ENCODE assay signal across 25 cellular contexts in genomic region chr13:61608138-61608537, GRCh38.
DNase-seq lines count a peak whose midpoint lies in the region; ATAC-seq and TF ChIP-seq lines count a peak whose summit lies in the region.
"Had no signal": no experiment of that assay in that cellular context is flagged by ENCODE, and none has a peak within 500 bp of the region (broad histone marks: within the 10 kb centered on the region; RNA-seq: fewer than 3 reads in every experiment).

No MANE protein-coding gene starts in this region.

- in situ Hi-C loops in HAP-1 (cut with MboI; ENCODE audit: low sequenced_read_pairs): no loop called here

- H3K4me3 ChIP-seq in HAP-1 (no peak overlapping the region), endodermal cell (ENCODE audit: low read length) (no peak overlapping the region), body of pancreas (no peak overlapping the region), BE2C (ENCODE audit: low read depth, low read length) (no peak overlapping the region)
- H3K4me3 ChIP-seq: A549 had no signal

- H3K27me3 ChIP-seq in HAP-1 (ENCODE audit: low read depth) (no peaks in the 10 kb centered on the region), endodermal cell (ENCODE audit: control insufficient read depth, insufficient read depth, low read length, poor library complexity, severe bottlenecking) (no peaks in the 10 kb centered on the region), body of pancreas (no peaks in the 10 kb centered on the region), BE2C (no peaks in the 10 kb centered on the region)

- TF ChIP-seq CTCF in endodermal cell (conservative IDR thresholded peaks at IDR 0.05) (no peak), body of pancreas (IDR thresholded peaks at IDR 0.05) (no peak), BE2C (IDR thresholded peaks at IDR 0.05; ENCODE audit: low read depth, low read length) (no peak)

- H3K27ac ChIP-seq in endodermal cell (ENCODE audit: low read depth, low read length): no peak overlapping the region
- H3K27ac ChIP-seq in body of pancreas: no peak overlapping the region
- H3K27ac ChIP-seq: A549, C4-2B, RWPE1 had no signal

- 73 to 80% methylated on average over 1 to 3 of the region's 3 CpGs for WGBS in endodermal cell (ENCODE audit: insufficient coverage in 1 of 2, insufficient read length in 1 of 2), 2 experiments
- WGBS in body of pancreas, 2 donors: 52 to 70% methylated on average over 3 of the region's 3 CpGs

- ATAC-seq in GM21381 (IDR thresholded peaks at IDR 0.05; ENCODE audit: unreplicated experiment) (no peak), body of pancreas (no peak)
- ATAC-seq: A549; CD8-positive, alpha-beta T cell; Panc1 had no signal

- H3K9me3 Mint-ChIP-seq in endodermal cell: peaks cover 10% of the 10 kb centered on the region
- H3K9me3 Mint-ChIP-seq in activated T-helper 1 cell treated with anti-CD3 and anti-CD28 coated beads, Interleukin-12 subunit alpha, Interleukin-12 subunit beta, Interleukin-2, Interleukin-4 antibody, amounts not matched to agents 30 ng/mL and 10 ng/mL and 1 ng/mL, durations not matched to agents 14 hours and 24 hours and 36 hours: peaks cover 25% of the 10 kb centered on the region

- H3K9me3 ChIP-seq in HAP-1: no peaks in the 10 kb centered on the region
- peaks cover 15% of the 10 kb centered on the region for H3K9me3 ChIP-seq in endodermal cell (ENCODE audit: control insufficient read depth, low read length)
- H3K9me3 ChIP-seq in body of pancreas: no peaks in the 10 kb centered on the region
- no peaks in the 10 kb centered on the region for H3K9me3 ChIP-seq in BE2C
- H3K9me3 ChIP-seq: A549, Caco-2 had no signal

- H3K36me3 ChIP-seq in HAP-1 (replicated peaks): no peaks in the 10 kb centered on the region
- H3K36me3 ChIP-seq in endodermal cell (ENCODE audit: control insufficient read depth, insufficient read depth, low read length): no peaks in the 10 kb centered on the region
- H3K36me3 ChIP-seq in body of pancreas (replicated peaks in 1 of 2; ENCODE audit: insufficient read depth in 1 of 2, low read depth in 2 of 2): no peaks in the 10 kb centered on the region
- H3K36me3 ChIP-seq in BE2C: no peaks in the 10 kb centered on the region

- no peak overlapping the region for H3K9ac ChIP-seq in endodermal cell (ENCODE audit: extremely low read depth, low read length, poor library complexity, severe bottlenecking)

- no peaks in the 10 kb centered on the region for H3K4me1 Mint-ChIP-seq in endodermal cell
- H3K4me1 Mint-ChIP-seq in activated T-helper 1 cell treated with anti-CD3 and anti-CD28 coated beads, Interleukin-12 subunit alpha, Interleukin-12 subunit beta, Interleukin-2, Interleukin-4 antibody, amounts not matched to agents 30 ng/mL and 10 ng/mL and 1 ng/mL, durations not matched to agents 14 hours and 24 hours and 36 hours (ENCODE audit: low read depth): no peaks in the 10 kb centered on the region

- H3K4me3 Mint-ChIP-seq in endodermal cell: no peak overlapping the region
- no peak overlapping the region for H3K4me3 Mint-ChIP-seq in activated T-helper 1 cell treated with anti-CD3 and anti-CD28 coated beads, Interleukin-12 subunit alpha, Interleukin-12 subunit beta, Interleukin-2, Interleukin-4 antibody, amounts not matched to agents 30 ng/mL and 10 ng/mL and 1 ng/mL, durations not matched to agents 14 hours and 24 hours and 36 hours
- H3K4me3 Mint-ChIP-seq: CD8-positive, alpha-beta T cell had no signal

- no peaks in the 10 kb centered on the region for H3K27me3 Mint-ChIP-seq in endodermal cell (ENCODE audit: insufficient read depth)
- H3K27me3 Mint-ChIP-seq in activated T-helper 1 cell treated with anti-CD3 and anti-CD28 coated beads, Interleukin-12 subunit alpha, Interleukin-12 subunit beta, Interleukin-2, Interleukin-4 antibody, amounts not matched to agents 30 ng/mL and 10 ng/mL and 1 ng/mL, durations not matched to agents 14 hours and 24 hours and 36 hours (ENCODE audit: insufficient read depth): no peaks in the 10 kb centered on the region

- no peak for TF ChIP-seq POLR2A in body of pancreas (IDR thresholded peaks at IDR 0.05)

- intact Hi-C loops in activated T-helper 1 cell treated with anti-CD3 and anti-CD28 coated beads, Interleukin-12 subunit alpha, Interleukin-12 subunit beta, Interleukin-2, Interleukin-4 antibody, amounts not matched to agents 30 ng/mL and 10 ng/mL and 1 ng/mL, durations not matched to agents 14 hours and 24 hours and 36 hours (cut with micrococcal nuclease): no loop called here
- intact Hi-C loops in body of pancreas (cut with DNase I): no loop called here

- H3K4me1 ChIP-seq in HAP-1: no peaks in the 10 kb centered on the region
- no peaks in the 10 kb centered on the region for H3K4me1 ChIP-seq in endodermal cell (ENCODE audit: control insufficient read depth, insufficient read depth, low read length)
- no peaks in the 10 kb centered on the region for H3K4me1 ChIP-seq in body of pancreas
- no peaks in the 10 kb centered on the region; the same call in 1 of the 2 replicates for H3K4me1 ChIP-seq in BE2C
- H3K4me1 ChIP-seq: A549, Caco-2 had no signal

- no peaks in the 10 kb centered on the region for H3K36me3 Mint-ChIP-seq in endodermal cell (ENCODE audit: low read depth)
- H3K36me3 Mint-ChIP-seq in activated T-helper 1 cell treated with anti-CD3 and anti-CD28 coated beads, Interleukin-12 subunit alpha, Interleukin-12 subunit beta, Interleukin-2, Interleukin-4 antibody, amounts not matched to agents 30 ng/mL and 10 ng/mL and 1 ng/mL, durations not matched to agents 14 hours and 24 hours and 36 hours (ENCODE audit: low read depth): no peaks in the 10 kb centered on the region
- H3K36me3 Mint-ChIP-seq: CD8-positive, alpha-beta T cell had no signal

- H3K27ac Mint-ChIP-seq in endodermal cell: no peak overlapping the region
- no peak overlapping the region for H3K27ac Mint-ChIP-seq in activated T-helper 1 cell treated with anti-CD3 and anti-CD28 coated beads, Interleukin-12 subunit alpha, Interleukin-12 subunit beta, Interleukin-2, Interleukin-4 antibody, amounts not matched to agents 30 ng/mL and 10 ng/mL and 1 ng/mL, durations not matched to agents 14 hours and 24 hours and 36 hours
- H3K27ac Mint-ChIP-seq: CD8-positive, alpha-beta T cell had no signal

- DNase-seq in HAP-1 (ENCODE audit: low spot score in 2 of 2): peak; percentile 6 to 36
- DNase-seq in endodermal cell: peak; percentile 76
- DNase-seq in islet precursor cell: peak; percentile 76
- DNase-seq in activated T-helper 1 cell treated with anti-CD3 and anti-CD28 coated beads, Interleukin-12 subunit alpha, Interleukin-12 subunit beta, Interleukin-2, Interleukin-4 antibody, amounts not matched to agents 30 ng/mL and 10 ng/mL and 1 ng/mL, durations not matched to agents 14 hours and 24 hours and 36 hours (ENCODE audit: low spot score): no peak
- DNase-seq in body of pancreas: no peak
- no peak for DNase-seq in BE2C
- DNase-seq: Caco-2; CD8-positive, alpha-beta T cell; DMS 273 treated with DMSO at 0.1 percent for 48 hours; DMS79; HCEC 1CT; NCI-H1048; NCI-H1436; NCI-H187; NCI-H2081 treated with DMSO at 0.1 percent for 48 hours; NCI-H2171; NCI-H226; NCI-H510A; NCI-H69; SHP77 treated with DMSO at 0.1 percent for 48 hours had no signal

Comparison
In these comparisons a context has a peak if more than half of its experiments do, and no peak if none do; other contexts are left out.
1. DNase-seq: peak in HAP-1 (2 of 2), endodermal cell (single experiment) and islet precursor cell (single experiment); none in activated T-helper 1 cell treated with anti-CD3 and anti-CD28 coated beads, Interleukin-12 subunit alpha, Interleukin-12 subunit beta, Interleukin-2, Interleukin-4 antibody, amounts not matched to agents 30 ng/mL and 10 ng/mL and 1 ng/mL, durations not matched to agents 14 hours and 24 hours and 36 hours (single experiment), body of pancreas (0 of 4) and BE2C (single experiment).